ENCODE assay signal across 17 cellular contexts in the genomic region with DNA sequence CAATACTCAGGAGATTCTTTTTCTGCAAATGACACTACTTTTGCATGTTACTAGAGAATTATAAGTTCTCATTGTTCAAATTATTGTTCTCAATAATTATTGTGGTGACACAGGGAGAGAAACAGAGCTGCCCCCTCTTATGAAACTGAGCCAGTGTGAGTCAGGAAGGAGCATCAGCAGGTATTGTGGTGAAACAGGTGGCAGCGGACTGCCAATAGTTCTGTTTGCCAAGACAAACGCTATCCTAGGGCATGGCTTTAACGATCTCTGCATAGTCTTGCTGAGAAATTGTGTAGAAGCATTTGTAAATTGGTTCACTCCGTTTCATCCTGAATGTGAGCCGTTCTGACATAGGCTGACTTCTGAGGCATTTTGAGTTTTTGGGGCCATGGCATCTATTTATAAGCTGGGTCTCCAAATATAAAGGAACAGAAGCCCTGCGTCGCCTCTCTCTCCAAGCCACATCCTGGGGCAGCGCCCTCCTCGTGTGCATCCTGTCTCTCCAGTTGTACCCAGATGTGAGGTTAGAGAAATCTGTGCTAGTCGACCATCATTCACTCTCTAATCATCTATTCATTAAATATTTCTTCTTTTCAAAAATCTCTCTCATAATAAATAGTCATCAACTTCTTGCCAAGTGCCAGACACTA. TPM values are rescaled to one million over a fixed set of nuclear protein-coding genes. Genes with fewer than 3 reads are reported as not detected.
DNase-seq lines count a peak whose midpoint lies in the region; ATAC-seq lines count a peak whose summit lies in the region.
"Had no signal": no experiment of that assay in that cellular context is flagged by ENCODE, and none has a peak within 500 bp of the region (broad histone marks: within the 10 kb centered on the region; RNA-seq: fewer than 3 reads in every experiment).

No MANE protein-coding gene starts in this region.

- CTCF ChIA-PET in CD4-positive, alpha-beta memory T cell (lab: Charles Lee; ENCODE audit: partially characterized antibody): interaction anchor here (0.7 to 4.2 kb wide), 9 partner anchors 10 to 123 kb away, joined by 3 to 23 read pairs (median 5); no protein-coding TSS in a partner anchor

- no peaks in the 10 kb centered on the region for H3K36me3 Mint-ChIP-seq in activated CD4-positive, alpha-beta T cell treated with anti-CD3 and anti-CD28 coated beads, Interleukin-2, amount 10 ng/mL, durations not matched to agents 24 days and 14 days (ENCODE audit: low read depth)
- H3K36me3 Mint-ChIP-seq in CD4-positive, alpha-beta memory T cell: no peaks in the 10 kb centered on the region
- H3K36me3 Mint-ChIP-seq in T-helper 17 cell (ENCODE audit: low read depth): peaks cover 2% of the 10 kb centered on the region

- no peak overlapping the region for H3K27ac ChIP-seq in CD4-positive, alpha-beta memory T cell (ENCODE audit: low read depth, low read length)
- no peak overlapping the region for H3K27ac ChIP-seq in effector memory CD4-positive, alpha-beta T cell (ENCODE audit: insufficient read depth, low read length, poor library complexity, severe bottlenecking)
- H3K27ac ChIP-seq: spleen, uterus had no signal

- no peaks in the 10 kb centered on the region for H3K36me3 ChIP-seq in CD4-positive, alpha-beta memory T cell (ENCODE audit: insufficient read depth, low read length)
- H3K36me3 ChIP-seq in effector memory CD4-positive, alpha-beta T cell (ENCODE audit: control insufficient read depth, insufficient read depth, low read length): no peaks in the 10 kb centered on the region
- H3K36me3 ChIP-seq: spleen, uterus had no signal

- H3K4me3 ChIP-seq in CD4-positive, alpha-beta memory T cell (ENCODE audit: low read length in 2 of 2): no peak overlapping the region
- H3K4me3 ChIP-seq in effector memory CD4-positive, alpha-beta T cell (ENCODE audit: insufficient read depth, low read depth, low read length, poor library complexity, severe bottlenecking): no peak overlapping the region
- H3K4me3 ChIP-seq: spleen, uterus had no signal

- H3K27me3 ChIP-seq in CD4-positive, alpha-beta memory T cell (ENCODE audit: insufficient read depth, low read length): no peaks in the 10 kb centered on the region
- no peaks in the 10 kb centered on the region for H3K27me3 ChIP-seq in effector memory CD4-positive, alpha-beta T cell (replicated peaks; ENCODE audit: control insufficient read depth, insufficient read depth, low read length, poor library complexity, severe bottlenecking)
- H3K27me3 ChIP-seq: uterus had no signal

- H3K27me3 Mint-ChIP-seq in activated CD4-positive, alpha-beta T cell treated with anti-CD3 and anti-CD28 coated beads, Interleukin-2, amount 10 ng/mL, durations not matched to agents 24 days and 14 days: peaks cover 2% of the 10 kb centered on the region
- peaks cover 0 to 4% of the 10 kb centered on the region in 2 donors for H3K27me3 Mint-ChIP-seq in CD4-positive, alpha-beta memory T cell
- H3K27me3 Mint-ChIP-seq in T-helper 17 cell: no peaks in the 10 kb centered on the region

- peak; percentile 75 for DNase-seq in activated CD4-positive, alpha-beta T cell treated with anti-CD3 and anti-CD28 coated beads, Interleukin-2, amount 10 ng/mL, durations not matched to agents 24 days and 14 days
- DNase-seq in activated CD4-positive, alpha-beta T cell treated with anti-CD3 and anti-CD28 coated beads for 1 hour: no peak
- DNase-seq in CD4-positive, alpha-beta memory T cell: peak; percentile 47 to 69 (median 64)
- DNase-seq in T-helper 17 cell: no peak
- DNase-seq in cerebellar cortex (ENCODE audit: low spot score): peak; percentile 62
- no peak for DNase-seq in left ventricle myocardium superior
- no peak for DNase-seq in T-helper 9 cell
- no peak for DNase-seq in effector memory CD4-positive, alpha-beta T cell
- DNase-seq: Calu3, foreskin fibroblast, GF-D8, H9, left cardiac atrium, NCI-H187, spleen, uterus had no signal

- intact Hi-C loops in activated CD4-positive, alpha-beta T cell treated with anti-CD3 and anti-CD28 coated beads, Interleukin-2, amount 10 ng/mL, durations not matched to agents 24 days and 14 days (cut with micrococcal nuclease): no loop called here
- intact Hi-C loops in CD4-positive, alpha-beta memory T cell (cut with micrococcal nuclease): loop anchor here (1.0 kb wide), 2 partner anchors 16 to 22 kb away; partner anchors contain the start of gene PPP4R4
- intact Hi-C loops in left ventricle myocardium superior (cut with micrococcal nuclease): no loop called here

- ATAC-seq in T-helper 17 cell: peak; percentile 81
- no peak for ATAC-seq in left ventricle myocardium superior
- ATAC-seq: left cardiac atrium had no signal

- POLR2A ChIA-PET in CD4-positive, alpha-beta memory T cell (lab: Charles Lee; ENCODE audit: partially characterized antibody): interaction anchor here (0.9 to 2.6 kb wide), 9 partner anchors 12 to 187 kb away, joined by 3 to 35 read pairs (median 4); partner anchors contain the start of gene PPP4R4

- no peaks in the 10 kb centered on the region for H3K9me3 Mint-ChIP-seq in activated CD4-positive, alpha-beta T cell treated with anti-CD3 and anti-CD28 coated beads, Interleukin-2, amount 10 ng/mL, durations not matched to agents 24 days and 14 days
- H3K9me3 Mint-ChIP-seq in CD4-positive, alpha-beta memory T cell: no peaks in the 10 kb centered on the region

- no peak overlapping the region for H3K27ac Mint-ChIP-seq in activated CD4-positive, alpha-beta T cell treated with anti-CD3 and anti-CD28 coated beads, Interleukin-2, amount 10 ng/mL, durations not matched to agents 24 days and 14 days
- peak overlapping the region; percentile 27 to 93 (median 80) for H3K27ac Mint-ChIP-seq in CD4-positive, alpha-beta memory T cell
- H3K27ac Mint-ChIP-seq in T-helper 17 cell: peak overlapping the region; percentile 79
- H3K27ac Mint-ChIP-seq: H9, progenitor cell of endocrine pancreas had no signal

- H3K4me3 Mint-ChIP-seq in activated CD4-positive, alpha-beta T cell treated with anti-CD3 and anti-CD28 coated beads, Interleukin-2, amount 10 ng/mL, durations not matched to agents 24 days and 14 days: peak overlapping the region; percentile 40
- peak overlapping the region; percentile 37 to 82 (median 70) for H3K4me3 Mint-ChIP-seq in CD4-positive, alpha-beta memory T cell
- peak overlapping the region; percentile 63 for H3K4me3 Mint-ChIP-seq in T-helper 17 cell
- H3K4me3 Mint-ChIP-seq: H9 had no signal

- H3K9me3 ChIP-seq in CD4-positive, alpha-beta memory T cell (ENCODE audit: control insufficient read depth in 1 of 2, low read length in 2 of 2): no peaks in the 10 kb centered on the region
- H3K9me3 ChIP-seq in T-helper 17 cell (ENCODE audit: control insufficient read depth, low read length, poor library complexity, severe bottlenecking): no peaks in the 10 kb centered on the region
- no peaks in the 10 kb centered on the region for H3K9me3 ChIP-seq in effector memory CD4-positive, alpha-beta T cell (ENCODE audit: control insufficient read depth, low read length)
- H3K9me3 ChIP-seq: uterus had no signal

- peaks cover 37% of the 10 kb centered on the region for H3K4me1 Mint-ChIP-seq in activated CD4-positive, alpha-beta T cell treated with anti-CD3 and anti-CD28 coated beads, Interleukin-2, amount 10 ng/mL, durations not matched to agents 24 days and 14 days
- peaks cover 32 to 70% (median 56%) of the 10 kb centered on the region in 4 donors for H3K4me1 Mint-ChIP-seq in CD4-positive, alpha-beta memory T cell
- peaks cover 50% of the 10 kb centered on the region for H3K4me1 Mint-ChIP-seq in T-helper 17 cell

- peaks cover 59% of the 10 kb centered on the region for H3K4me1 ChIP-seq in CD4-positive, alpha-beta memory T cell (ENCODE audit: insufficient read depth, low read length)
- H3K4me1 ChIP-seq in effector memory CD4-positive, alpha-beta T cell (ENCODE audit: control insufficient read depth, insufficient read depth, low read length, poor library complexity, severe bottlenecking): peaks cover 32% of the 10 kb centered on the region
- H3K4me1 ChIP-seq: uterus had no signal

RNA-seq across cellular contexts. Expression of gene PPP4R4, which starts 15.8 kb away (rescaled TPM):
- 2.7 and 3.1 TPM in 2 replicates for total RNA-seq in activated CD4-positive, alpha-beta T cell treated with anti-CD3 and anti-CD28 coated beads, Interleukin-2, amount 10 ng/mL, durations not matched to agents 24 days and 14 days
- 1 to 10 TPM; 6.3 to 7.3 TPM for total RNA-seq in CD4-positive, alpha-beta memory T cell
- polyA plus RNA-seq in CD4-positive, alpha-beta memory T cell: 1 to 10 TPM in 1 of 2 donors, under 1 TPM in 1; 0.38 to 1.2 TPM
- total RNA-seq in T-helper 17 cell: 1 to 10 TPM; 2.6 to 6.7 TPM
- total RNA-seq in left ventricle myocardium superior: 0.30 TPM

RNA-seq across cellular contexts. Expression of gene IFI27L2, which starts 29.0 kb away (rescaled TPM):
- 37.3 and 38.8 TPM in 2 replicates for total RNA-seq in activated CD4-positive, alpha-beta T cell treated with anti-CD3 and anti-CD28 coated beads, Interleukin-2, amount 10 ng/mL, durations not matched to agents 24 days and 14 days
- total RNA-seq in CD4-positive, alpha-beta memory T cell: 10 to 100 TPM; 34.0 to 38.2 TPM
- 10 to 100 TPM; 61.4 to 87.9 TPM for polyA plus RNA-seq in CD4-positive, alpha-beta memory T cell
- total RNA-seq in T-helper 17 cell: 10 to 100 TPM; 21.5 to 25.8 TPM
- 41.1 TPM for total RNA-seq in left ventricle myocardium superior

RNA-seq across cellular contexts. Expression of gene IFI27, which starts 47.8 kb away (rescaled TPM):
- 66.9 and 67.3 TPM in 2 replicates for total RNA-seq in activated CD4-positive, alpha-beta T cell treated with anti-CD3 and anti-CD28 coated beads, Interleukin-2, amount 10 ng/mL, durations not matched to agents 24 days and 14 days
- 1 to 10 TPM in 1 of 2 experiments, under 1 TPM in 1; 0.87 to 1.5 TPM for total RNA-seq in CD4-positive, alpha-beta memory T cell
- polyA plus RNA-seq in CD4-positive, alpha-beta memory T cell: 10 to 100 TPM; 15.9 to 24.0 TPM
- total RNA-seq in T-helper 17 cell (1 to 10 TPM in 1 of 2 donors, under 1 TPM in 1; 0.63 to 1.0 TPM), left ventricle myocardium superior (151 TPM)

Comparison
In these comparisons a context has a peak if more than half of its experiments do, and no peak if none do; other contexts are left out.
1. DNase-seq: peak in activated CD4-positive, alpha-beta T cell treated with anti-CD3 and anti-CD28 coated beads, Interleukin-2, amount 10 ng/mL, durations not matched to agents 24 days and 14 days (single experiment), CD4-positive, alpha-beta memory T cell (5 of 5) and cerebellar cortex (single experiment); none in activated CD4-positive, alpha-beta T cell treated with anti-CD3 and anti-CD28 coated beads for 1 hour (single experiment), T-helper 17 cell (0 of 3), left ventricle myocardium superior (single experiment), T-helper 9 cell (single experiment) and effector memory CD4-positive, alpha-beta T cell (0 of 3).
2. RNA of gene IFI27, which starts 47.8 kb away (total RNA-seq): 151 TPM in left ventricle myocardium superior (single experiment) and 66.9 to 67.3 TPM in activated CD4-positive, alpha-beta T cell treated with anti-CD3 and anti-CD28 coated beads, Interleukin-2, amount 10 ng/mL, durations not matched to agents 24 days and 14 days; 0.87 to 1.5 TPM in CD4-positive, alpha-beta memory T cell and 0.63 to 1.0 TPM in T-helper 17 cell; every median in the first group is over 10 times any median in the second.
3. Peak in every context shown above with its lines, with median percentiles within 50 percentile points of each other: H3K4me3 Mint-ChIP-seq.